In genomic region chr1:22317231-22317919, GRCh38 we compare ENCODE assay signal across 10 cellular contexts.
DNase-seq lines count a peak whose midpoint lies in the region; ATAC-seq and TF ChIP-seq lines count a peak whose summit lies in the region.
"Had no signal": no experiment of that assay in that cellular context is flagged by ENCODE, and none has a peak within 500 bp of the region (broad histone marks: within the 10 kb centered on the region; RNA-seq: fewer than 3 reads in every experiment).

No MANE protein-coding gene starts in this region.

- H3K27ac ChIP-seq in Karpas-422 (ENCODE audit: low read length): no peak overlapping the region
- H3K27ac ChIP-seq: skin epidermis had no signal

- no peak overlapping the region for H3K4me3 ChIP-seq in Karpas-422 (ENCODE audit: low read length)
- no peak overlapping the region for H3K4me3 ChIP-seq in cardiac fibroblast (replicated peaks in 1 of 2; ENCODE audit: low read depth in 2 of 2, low read length in 2 of 2)
- H3K4me3 ChIP-seq: skin epidermis had no signal

- POLR2A ChIA-PET in activated CD4-positive, alpha-beta T cell treated with anti-CD3 and anti-CD28 coated beads, Interleukin-2, amount 10 ng/mL, durations not matched to agents 7 days and 5 days (lab: Charles Lee): no interaction called here

- no peak overlapping the region for H3K4me2 ChIP-seq in Karpas-422 (ENCODE audit: low read depth, low read length, poor library complexity, severe bottlenecking)

- H3K9me3 Mint-ChIP-seq in activated CD4-positive, alpha-beta T cell treated with anti-CD3 and anti-CD28 coated beads, Interleukin-2, amount 10 ng/mL, durations not matched to agents 7 days and 5 days: no peaks in the 10 kb centered on the region
- H3K9me3 Mint-ChIP-seq: central memory CD8-positive, alpha-beta T cell had no signal

- H3K36me3 Mint-ChIP-seq in activated CD4-positive, alpha-beta T cell treated with anti-CD3 and anti-CD28 coated beads, Interleukin-2, amount 10 ng/mL, durations not matched to agents 7 days and 5 days (ENCODE audit: low read depth): no peaks in the 10 kb centered on the region

- no peaks in the 10 kb centered on the region for H4K20me1 ChIP-seq in Karpas-422 (ENCODE audit: insufficient read depth, low read depth, low read length)

- no peaks in the 10 kb centered on the region; the same call in 1 of the 2 replicates for H3K27me3 ChIP-seq in Karpas-422 (ENCODE audit: low read length)

- no peak overlapping the region for H2AFZ ChIP-seq in Karpas-422 (ENCODE audit: low read length)

- CTCF ChIA-PET in activated CD4-positive, alpha-beta T cell treated with anti-CD3 and anti-CD28 coated beads, Interleukin-2, amount 10 ng/mL, durations not matched to agents 7 days and 5 days (lab: Charles Lee): no interaction called here

- H3K9ac ChIP-seq in Karpas-422 (ENCODE audit: low read length): no peak overlapping the region

- DNase-seq in activated CD4-positive, alpha-beta T cell treated with anti-CD3 and anti-CD28 coated beads for 48 hours: peak; percentile 40
- no peak for DNase-seq in activated CD4-positive, alpha-beta T cell treated with anti-CD3 and anti-CD28 coated beads, Interleukin-2, amount 10 ng/mL, durations not matched to agents 7 days and 5 days
- DNase-seq in Karpas-422: peak; percentile 61
- DNase-seq in cardiac fibroblast (ENCODE audit: low read depth in 2 of 2): peak; percentile 6 to 8
- DNase-seq in posterior vena cava (ENCODE audit: low spot score): peak; percentile 28
- DNase-seq in omental fat pad (ENCODE audit: low spot score): no peak
- no peak for DNase-seq in activated gamma-delta T cell (lab: John Stamatoyannopoulos, UW)

- no peaks in the 10 kb centered on the region for H3K9me3 ChIP-seq in Karpas-422 (ENCODE audit: low read length)

- TF ChIP-seq CTCF in cardiac fibroblast (IDR thresholded peaks at IDR 0.05; ENCODE audit: low read depth, low read length) (peak; percentile 69), omental fat pad (IDR thresholded peaks at IDR 0.05) (no peak)

- H3K9me2 ChIP-seq in Karpas-422 (replicated peaks; ENCODE audit: insufficient read depth, low read length): no peaks in the 10 kb centered on the region

- intact Hi-C loops in posterior vena cava (cut with DNase I): no loop called here

- no peaks in the 10 kb centered on the region for H3K36me3 ChIP-seq in Karpas-422 (ENCODE audit: insufficient read depth, low read length)

- no peaks in the 10 kb centered on the region for H3K79me2 ChIP-seq in Karpas-422 (ENCODE audit: low read length)

- ATAC-seq in omental fat pad (ENCODE audit: low FRiP score) (no peak), GM19395 (IDR thresholded peaks at IDR 0.05; ENCODE audit: unreplicated experiment) (no peak)

- H3K4me3 Mint-ChIP-seq in activated CD4-positive, alpha-beta T cell treated with anti-CD3 and anti-CD28 coated beads, Interleukin-2, amount 10 ng/mL, durations not matched to agents 7 days and 5 days: no peak overlapping the region
- H3K4me3 Mint-ChIP-seq: central memory CD8-positive, alpha-beta T cell had no signal

- no peak overlapping the region for H3K27ac Mint-ChIP-seq in activated CD4-positive, alpha-beta T cell treated with anti-CD3 and anti-CD28 coated beads, Interleukin-2, amount 10 ng/mL, durations not matched to agents 7 days and 5 days

- H3K4me1 Mint-ChIP-seq in activated CD4-positive, alpha-beta T cell treated with anti-CD3 and anti-CD28 coated beads, Interleukin-2, amount 10 ng/mL, durations not matched to agents 7 days and 5 days: no peaks in the 10 kb centered on the region
- H3K4me1 Mint-ChIP-seq: central memory CD8-positive, alpha-beta T cell had no signal

- peaks cover 6% of the 10 kb centered on the region for H3K27me3 Mint-ChIP-seq in activated CD4-positive, alpha-beta T cell treated with anti-CD3 and anti-CD28 coated beads, Interleukin-2, amount 10 ng/mL, durations not matched to agents 7 days and 5 days

- H3K4me1 ChIP-seq in Karpas-422 (ENCODE audit: low read length): peaks cover 13% of the 10 kb centered on the region

Comparison
In these comparisons a context has a peak if more than half of its experiments do, and no peak if none do; other contexts are left out.
1. DNase-seq: peak in activated CD4-positive, alpha-beta T cell treated with anti-CD3 and anti-CD28 coated beads for 48 hours (single experiment), Karpas-422 (single experiment), cardiac fibroblast (2 of 2) and posterior vena cava (single experiment); none in activated CD4-positive, alpha-beta T cell treated with anti-CD3 and anti-CD28 coated beads, Interleukin-2, amount 10 ng/mL, durations not matched to agents 7 days and 5 days (single experiment), omental fat pad (single experiment) and activated gamma-delta T cell (single experiment).